Comparison of ENCODE assay signal across 11 cellular contexts in genomic region chr17:28112199-28112995, GRCh38.
DNase-seq lines count a peak whose midpoint lies in the region; ATAC-seq and TF ChIP-seq lines count a peak whose summit lies in the region.
"Had no signal": no experiment of that assay in that cellular context is flagged by ENCODE, and none has a peak within 500 bp of the region (broad histone marks: within the 10 kb centered on the region; RNA-seq: fewer than 3 reads in every experiment).

No MANE protein-coding gene starts in this region.

- H3K14ac ChIP-seq in trophoblast cell (ENCODE audit: low read length) = no peak overlapping the region

- H3K79me2 ChIP-seq in trophoblast cell (ENCODE audit: control insufficient read depth, insufficient read depth, low read length, poor library complexity) = no peaks in the 10 kb centered on the region

- H2BK5ac ChIP-seq in trophoblast cell (ENCODE audit: low read depth, low read length, poor library complexity) = no peak overlapping the region

- no peak overlapping the region for H2BK12ac ChIP-seq in trophoblast cell (ENCODE audit: low read length)

- H4K8ac ChIP-seq in trophoblast cell (ENCODE audit: low read depth, low read length) = no peak overlapping the region

- no peak overlapping the region for H4K12ac ChIP-seq in trophoblast cell (ENCODE audit: low read depth, low read length)

- peak; percentile 65 for DNase-seq in EL
- peak; percentile 77 for DNase-seq in foreskin melanocyte
- DNase-seq in trophoblast cell = no peak
- no peak for DNase-seq in hypothalamus (lab: John Stamatoyannopoulos, UW)
- no peak for DNase-seq in AML-193 (lab: John Stamatoyannopoulos, UW)
- no peak for DNase-seq in DMS153 (lab: John Stamatoyannopoulos, UW)
- DNase-seq in NCI-H526 treated with DMSO at 0.1 percent for 48 hours (lab: John Stamatoyannopoulos, UW) = no peak
- DNase-seq: activated CD4-positive, alpha-beta memory T cell treated with anti-CD3 and anti-CD28 coated beads for 36 hours; activated naive CD4-positive, alpha-beta T cell had no signal

- peak overlapping the region; percentile 11 for H2AFZ ChIP-seq in trophoblast cell (ENCODE audit: insufficient read depth, low read length, poor library complexity)

- H2BK120ac ChIP-seq in trophoblast cell (ENCODE audit: insufficient read depth, low read length, poor library complexity) = no peak overlapping the region

- H2AK5ac ChIP-seq in trophoblast cell (ENCODE audit: low read length) = no peak overlapping the region

- no peak overlapping the region for H3K4ac ChIP-seq in trophoblast cell (ENCODE audit: low read depth, low read length)

- no peak overlapping the region for H3K4me2 ChIP-seq in trophoblast cell (ENCODE audit: low read length)

- H3K9me3 ChIP-seq in trophoblast cell (ENCODE audit: insufficient read depth, low read depth, low read length) = no peaks in the 10 kb centered on the region

- H3K36me3 ChIP-seq in trophoblast cell (ENCODE audit: control insufficient read depth in 1 of 2, insufficient read depth in 2 of 2, low read length in 2 of 2) = no peaks in the 10 kb centered on the region

- no peak overlapping the region for H4K91ac ChIP-seq in trophoblast cell (ENCODE audit: low read depth, low read length)

- H3K9ac ChIP-seq in trophoblast cell (ENCODE audit: low read length) = peak overlapping the region; percentile 53

- ATAC-seq in SK-N-SH treated with all-trans-retinoic acid at 6 μM for 48 hours = peak; percentile 58

- no peak overlapping the region for H3K4me3 ChIP-seq in trophoblast cell (ENCODE audit: low read depth, low read length)

- no peaks in the 10 kb centered on the region for H3K27me3 ChIP-seq in trophoblast cell (ENCODE audit: insufficient read depth, low read length)

- H3K4me1 ChIP-seq in trophoblast cell (ENCODE audit: control insufficient read depth in 1 of 2, insufficient read depth in 2 of 2, low read length in 2 of 2) = peaks cover 0 to 2% of the 10 kb centered on the region in 2 experiments

- no peaks in the 10 kb centered on the region for H3K79me1 ChIP-seq in trophoblast cell (ENCODE audit: low read length)

- no peak overlapping the region for H3K27ac ChIP-seq in trophoblast cell (ENCODE audit: low read depth, low read length)
- H3K27ac ChIP-seq: C4-2B had no signal

- no peak overlapping the region for H3K18ac ChIP-seq in trophoblast cell (ENCODE audit: low read length)

- no peak overlapping the region for H3K23ac ChIP-seq in trophoblast cell (ENCODE audit: low read length)

- no CpG with 5 or more reads among the region's 3 CpGs for WGBS in trophoblast cell (ENCODE audit: extremely low coverage, insufficient coverage, insufficient read length)

TF ChIP-seq in SK-N-SH treated with all-trans-retinoic acid at 6 μM for 48 hours, 23 proteins besides CTCF, POLR2A, EP300 and RAD21:
- TF ChIP-seq TOX (CRISPR knock-in tag; IDR thresholded peaks at IDR 0.05; ENCODE audit: borderline replicate concordance) = no peak
- TF ChIP-seq ARNTL (CRISPR knock-in tag; IDR thresholded peaks at IDR 0.05; ENCODE audit: borderline replicate concordance, low read depth) = no peak
- TF ChIP-seq CSRNP3 (CRISPR knock-in tag; IDR thresholded peaks at IDR 0.05) = no peak
- TF ChIP-seq OSR1 (CRISPR knock-in tag; IDR thresholded peaks at IDR 0.05) = no peak
- no peak for TF ChIP-seq BACH2 (CRISPR knock-in tag; IDR thresholded peaks at IDR 0.05; ENCODE audit: borderline replicate concordance)
- no peak for TF ChIP-seq ZC3H10 (CRISPR knock-in tag; IDR thresholded peaks at IDR 0.05)
- no peak for TF ChIP-seq PATZ1 (CRISPR knock-in tag; IDR thresholded peaks at IDR 0.05; ENCODE audit: borderline replicate concordance)
- TF ChIP-seq RARB (CRISPR knock-in tag; IDR thresholded peaks at IDR 0.05) = no peak
- TF ChIP-seq ZNF70 (CRISPR knock-in tag; IDR thresholded peaks at IDR 0.05) = no peak
- TF ChIP-seq GLIS3 (CRISPR knock-in tag; IDR thresholded peaks at IDR 0.05) = no peak

Comparison
In these comparisons a context has a peak if more than half of its experiments do, and no peak if none do; other contexts are left out.
1. DNase-seq: peak in EL (single experiment) and foreskin melanocyte (single experiment); none in trophoblast cell (0 of 2), hypothalamus (0 of 51), AML-193 (0 of 2), DMS153 (single experiment) and NCI-H526 treated with DMSO at 0.1 percent for 48 hours (single experiment).